In the genomic region with DNA sequence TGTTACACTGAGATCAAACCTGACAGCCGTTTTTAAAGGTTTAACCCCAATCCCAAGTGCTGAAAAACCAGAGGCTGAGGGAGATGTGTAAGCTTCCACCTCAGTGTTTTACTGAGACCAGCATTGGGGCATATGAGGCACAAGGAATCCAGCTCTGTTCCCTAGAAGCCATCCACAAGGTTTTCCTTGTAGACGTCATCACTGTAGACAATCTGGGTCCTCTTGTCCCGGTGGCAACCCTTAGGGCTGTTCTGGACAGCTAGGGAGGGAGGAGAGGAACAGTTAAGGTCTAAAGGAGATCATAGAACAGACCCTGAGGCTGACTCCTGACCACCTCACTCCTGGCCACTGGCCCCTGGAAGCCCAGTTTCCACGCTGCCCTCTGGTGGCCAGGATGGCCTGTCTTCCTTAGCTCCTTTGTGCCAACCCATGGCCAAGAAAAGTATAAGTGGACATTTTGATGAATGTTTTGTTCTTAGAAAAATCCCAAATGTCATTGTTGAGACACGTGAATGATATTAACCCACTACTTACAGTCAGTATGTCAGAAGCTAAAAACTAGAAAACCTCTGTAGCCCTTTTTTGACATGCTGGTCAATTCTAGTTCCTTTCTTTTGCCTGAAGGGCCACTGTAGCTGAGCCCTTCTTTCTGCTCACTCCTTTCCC, we compare ENCODE assay signal across 8 cellular contexts. TPM values are rescaled to one million over a fixed set of nuclear protein-coding genes. Genes with fewer than 3 reads are reported as not detected.
DNase-seq lines count a peak whose midpoint lies in the region; ATAC-seq and TF ChIP-seq lines count a peak whose summit lies in the region.

No MANE protein-coding gene starts in this region.

- DNase-seq in CD8-positive, alpha-beta T cell: peak in 3 of 7 experiments; percentile 33 to 56 (median 41)
- DNase-seq in HFF-Myc (ENCODE audit: extremely low read depth, low read depth) (no peak), SW 1271 (lab: John Stamatoyannopoulos, UW) (peak; percentile 39 to 66), dermis blood vessel endothelial cell (peak; percentile 81), lower lobe of right lung (peak; percentile 81), thyroid gland (peak; percentile 68 to 72)

- H3K9me3 Mint-ChIP-seq in CD8-positive, alpha-beta T cell: no peaks in the 10 kb centered on the region

- H3K4me3 Mint-ChIP-seq in CD8-positive, alpha-beta T cell: no peak overlapping the region

- H3K27ac Mint-ChIP-seq in CD8-positive, alpha-beta T cell: peak overlapping the region; percentile 60

- ATAC-seq in CD8-positive, alpha-beta T cell: no peak
- peak; percentile 76 to 84 for ATAC-seq in lower lobe of right lung
- ATAC-seq in GM18505 (IDR thresholded peaks at IDR 0.05; ENCODE audit: unreplicated experiment): no peak
- ATAC-seq in HG03354 (IDR thresholded peaks at IDR 0.05; ENCODE audit: poor library complexity, severe bottlenecking, unreplicated experiment): no peak

- H3K27me3 ChIP-seq in CD8-positive, alpha-beta T cell (ENCODE audit: insufficient read depth, low read length): no peaks in the 10 kb centered on the region
- H3K27me3 ChIP-seq in lower lobe of right lung (ENCODE audit: low read depth): no peaks in the 10 kb centered on the region
- no peaks in the 10 kb centered on the region for H3K27me3 ChIP-seq in thyroid gland

- peaks cover 47% of the 10 kb centered on the region for H3K36me3 ChIP-seq in CD8-positive, alpha-beta T cell (ENCODE audit: insufficient read depth, low read length)
- peaks cover 81% of the 10 kb centered on the region for H3K36me3 ChIP-seq in lower lobe of right lung
- H3K36me3 ChIP-seq in thyroid gland: peaks cover 47 to 54% of the 10 kb centered on the region in 2 donors

- TF ChIP-seq POLR2A in thyroid gland (IDR thresholded peaks at IDR 0.05) (no peak), GM18505 (IDR thresholded peaks at IDR 0.05; ENCODE audit: borderline replicate concordance, extremely low read depth, insufficient read depth, insufficient read length) (no peak)

- WGBS in thyroid gland, 2 donors: 62 to 68% methylated on average over 5 of the region's 5 CpGs

- H3K27ac ChIP-seq in CD8-positive, alpha-beta T cell (ENCODE audit: low read depth, low read length): no peak overlapping the region
- peak overlapping the region; percentile 46 for H3K27ac ChIP-seq in lower lobe of right lung
- H3K27ac ChIP-seq in thyroid gland: no peak overlapping the region

- H3K27me3 Mint-ChIP-seq in CD8-positive, alpha-beta T cell (ENCODE audit: low read depth): no peaks in the 10 kb centered on the region

- peaks cover 1% of the 10 kb centered on the region for H3K4me1 Mint-ChIP-seq in CD8-positive, alpha-beta T cell (ENCODE audit: low read depth)

- H3K4me3 ChIP-seq in CD8-positive, alpha-beta T cell (ENCODE audit: low read depth, low read length): no peak overlapping the region
- no peak overlapping the region for H3K4me3 ChIP-seq in HFF-Myc (replicated peaks; ENCODE audit: low read depth, low read length)
- H3K4me3 ChIP-seq in lower lobe of right lung: no peak overlapping the region
- no peak overlapping the region for H3K4me3 ChIP-seq in thyroid gland (replicated peaks in 1 of 3)

- peaks cover 55% of the 10 kb centered on the region for H3K36me3 Mint-ChIP-seq in CD8-positive, alpha-beta T cell

- POLR2A ChIA-PET in CD8-positive, alpha-beta T cell (lab: Charles Lee): interaction anchor here (1.7 kb wide), 1 partner anchor 20 kb away, joined by 7 read pairs; a partner anchor contains a TSS

- CTCF ChIA-PET in CD8-positive, alpha-beta T cell (lab: Charles Lee): interaction anchor here (0.5 to 1.6 kb wide), 15 partner anchors 9 to 510 kb away, joined by 3 to 7 read pairs (median 4); a partner anchor contains a TSS

- intact Hi-C loops in CD8-positive, alpha-beta T cell (cut with DNase I, micrococcal nuclease): loop anchor here in 1 of 2 experiments (2.0 kb wide), 1 partner anchor 405 kb away; a partner anchor contains a TSS
- intact Hi-C loops in lower lobe of right lung (cut with DNase I) (no loop called here), thyroid gland (cut with DNase I) (loop anchor here (5.0 kb wide), 1 partner anchor 55 kb away; a partner anchor contains a TSS)

- H3K4me1 ChIP-seq in CD8-positive, alpha-beta T cell (ENCODE audit: insufficient read depth, low read length): peaks cover under 1% of the 10 kb centered on the region
- H3K4me1 ChIP-seq in lower lobe of right lung (peaks cover 2% of the 10 kb centered on the region), thyroid gland (no peaks in the 10 kb centered on the region)

- H3K9me3 ChIP-seq in CD8-positive, alpha-beta T cell (ENCODE audit: low read length): no peaks in the 10 kb centered on the region
- no peaks in the 10 kb centered on the region for H3K9me3 ChIP-seq in lower lobe of right lung
- H3K9me3 ChIP-seq in thyroid gland: no peaks in the 10 kb centered on the region

- TF ChIP-seq CTCF in CD8-positive, alpha-beta T cell (IDR thresholded peaks at IDR 0.05): peak; percentile 37
- TF ChIP-seq CTCF in HFF-Myc (IDR thresholded peaks at IDR 0.05; ENCODE audit: low read depth, low read length, missing control alignments) (peak; percentile 85), lower lobe of right lung (IDR thresholded peaks at IDR 0.05) (peak; percentile 76), thyroid gland (IDR thresholded peaks at IDR 0.05) (peak; percentile 43 to 66 (median 52))

RNA-seq across cellular contexts. Expression of a gene that starts 6.4 kb away (rescaled TPM):
- total RNA-seq in CD8-positive, alpha-beta T cell: 1 to 10 TPM; 1.3 to 2.3 TPM
- 1.6 and 2.0 TPM in 2 replicates for total RNA-seq in dermis blood vessel endothelial cell
- total RNA-seq in lower lobe of right lung: 85.6 TPM
- 10 to 100 TPM; 10.5 to 36.7 (median 16.4) TPM for total RNA-seq in thyroid gland

RNA-seq across cellular contexts. Expression of a gene that starts 6.5 kb away (rescaled TPM):
- 10 to 100 TPM; 50.4 to 55.1 TPM for total RNA-seq in CD8-positive, alpha-beta T cell
- 111 and 114 TPM in 2 replicates for total RNA-seq in dermis blood vessel endothelial cell
- 47.0 TPM for total RNA-seq in lower lobe of right lung
- 100 to 1,000 TPM in 3 of 4 donors, 10 to 100 TPM in 1; 83.2 to 114 (median 106) TPM for total RNA-seq in thyroid gland

RNA-seq across cellular contexts. Expression of a gene that starts 6.7 kb away (rescaled TPM):
- 100 to 1,000 TPM; 107 to 115 TPM for total RNA-seq in CD8-positive, alpha-beta T cell
- 37.3 and 48.2 TPM in 2 replicates for total RNA-seq in dermis blood vessel endothelial cell
- 64.2 TPM for total RNA-seq in lower lobe of right lung
- total RNA-seq in thyroid gland: 10 to 100 TPM; 35.1 to 47.1 (median 39.4) TPM

RNA-seq across cellular contexts. Expression of a gene that starts 19.7 kb away (rescaled TPM):
- total RNA-seq in CD8-positive, alpha-beta T cell: 10 to 100 TPM; 20.8 to 22.2 TPM
- total RNA-seq in dermis blood vessel endothelial cell (12.8 and 14.6 TPM in 2 replicates), lower lobe of right lung (16.5 TPM), thyroid gland (10 to 100 TPM; 21.3 to 36.4 (median 33.9) TPM)

RNA-seq across cellular contexts. Expression of a gene that starts 24.8 kb away (rescaled TPM):
- 1 to 10 TPM; 1.1 to 1.4 TPM for total RNA-seq in CD8-positive, alpha-beta T cell
- not detected in 2 replicates for total RNA-seq in dermis blood vessel endothelial cell
- total RNA-seq in lower lobe of right lung: 311 TPM
- total RNA-seq in thyroid gland: 1 to 10 TPM; 2.5 to 6.2 (median 4.4) TPM

Comparison
In these comparisons a context has a peak if more than half of its experiments do, and no peak if none do; other contexts are left out.
1. ATAC-seq: peak in lower lobe of right lung (2 of 2); none in CD8-positive, alpha-beta T cell (single experiment), GM18505 (single experiment) and HG03354 (single experiment).
2. Peak in every context shown above with its lines, with median percentiles within 50 percentile points of each other: CTCF ChIP-seq.